8 cellular contexts compared by ENCODE assay signal in genomic region chr17:72422505-72423285, GRCh38.
DNase-seq lines count a peak whose midpoint lies in the region; ATAC-seq lines count a peak whose summit lies in the region.

No MANE protein-coding gene starts in this region.

- in situ Hi-C loops in ACHN (cut with HindIII; ENCODE audit: low pct_ligation_motif_present, low pct_unique_long_range_greater_than_20kb, low sequenced_read_pairs): loop anchor here (25.0 kb wide), 1 partner anchor 285 kb away; no protein-coding TSS in a partner anchor

- ATAC-seq in GM18517 (IDR thresholded peaks at IDR 0.05; ENCODE audit: unreplicated experiment) (peak; percentile 41), HG02759 (IDR thresholded peaks at IDR 0.05; ENCODE audit: unreplicated experiment) (peak; percentile 52), sciatic nerve (peak; percentile 69)

- DNase-seq in ACHN (peak; percentile 92), NCI-H460 (ENCODE audit: extremely low read depth, low read depth) (peak; percentile 99), epidermal melanocyte (ENCODE audit: insufficient read length, low spot score) (peak; percentile 37), sciatic nerve (ENCODE audit: low spot score) (no peak), NCI-H128 (lab: John Stamatoyannopoulos, UW; ENCODE audit: unreplicated experiment) (no peak), NCI-H748 (lab: John Stamatoyannopoulos, UW; ENCODE audit: unreplicated experiment) (no peak)

- intact Hi-C loops in sciatic nerve (cut with DNase I): no loop called here

Comparison
In these comparisons a context has a peak if more than half of its experiments do, and no peak if none do; other contexts are left out.
1. DNase-seq: peak in ACHN (single experiment), NCI-H460 (single experiment) and epidermal melanocyte (single experiment); none in sciatic nerve (single experiment), NCI-H128 (single experiment) and NCI-H748 (single experiment).
2. Peak in every context shown above with its lines, with median percentiles within 50 percentile points of each other: ATAC-seq.